Comparison of ENCODE assay signal across 2 cellular contexts in the genomic region with DNA sequence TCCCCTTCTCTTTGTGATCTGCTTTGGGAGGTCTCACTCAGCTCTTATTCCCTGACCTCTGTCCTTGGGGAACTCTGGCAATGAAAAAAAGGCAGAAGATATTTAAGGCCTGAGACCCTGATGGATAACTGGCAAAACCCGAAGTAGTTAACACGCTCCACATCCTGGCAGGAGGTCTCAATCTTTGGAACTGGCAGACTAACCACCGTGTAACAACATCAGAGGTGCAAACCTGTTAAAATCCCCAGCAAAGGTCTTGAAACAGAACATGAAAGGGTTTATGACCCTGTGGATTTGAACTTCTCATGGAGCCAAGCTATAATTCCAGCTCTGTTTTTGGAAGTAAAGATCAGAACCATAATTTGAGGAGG.
TF ChIP-seq lines count a peak whose summit lies in the region.

No MANE protein-coding gene starts in this region.

TF ChIP-seq in A549, 52 proteins besides CTCF, POLR2A, EP300 and RAD21:
- TF ChIP-seq ZFP36 (IDR thresholded peaks at IDR 0.05; ENCODE audit: borderline replicate concordance, partially characterized antibody): no peak
- TF ChIP-seq PHF8 (IDR thresholded peaks at IDR 0.05; ENCODE audit: borderline replicate concordance, low read depth): no peak
- TF ChIP-seq MAX (IDR thresholded peaks at IDR 0.05): no peak
- TF ChIP-seq HOXB13 (CRISPR knock-in tag; IDR thresholded peaks at IDR 0.05; ENCODE audit: low read depth): no peak
- no peak for TF ChIP-seq RNF2 (IDR thresholded peaks at IDR 0.05; ENCODE audit: borderline replicate concordance, low read depth)
- TF ChIP-seq MYC (IDR thresholded peaks at IDR 0.05; ENCODE audit: borderline replicate concordance, low read length): no peak
- no peak for TF ChIP-seq ESRRA (IDR thresholded peaks at IDR 0.05; ENCODE audit: borderline replicate concordance, low read length)
- TF ChIP-seq USF2 (IDR thresholded peaks at IDR 0.05): no peak
- no peak for TF ChIP-seq HDAC2 (IDR thresholded peaks at IDR 0.05)
- TF ChIP-seq HOXB5 (CRISPR knock-in tag; IDR thresholded peaks at IDR 0.05): no peak

TF ChIP-seq in H1, 55 proteins besides CTCF, POLR2A, EP300 and RAD21:
- TF ChIP-seq, protein P1, sequence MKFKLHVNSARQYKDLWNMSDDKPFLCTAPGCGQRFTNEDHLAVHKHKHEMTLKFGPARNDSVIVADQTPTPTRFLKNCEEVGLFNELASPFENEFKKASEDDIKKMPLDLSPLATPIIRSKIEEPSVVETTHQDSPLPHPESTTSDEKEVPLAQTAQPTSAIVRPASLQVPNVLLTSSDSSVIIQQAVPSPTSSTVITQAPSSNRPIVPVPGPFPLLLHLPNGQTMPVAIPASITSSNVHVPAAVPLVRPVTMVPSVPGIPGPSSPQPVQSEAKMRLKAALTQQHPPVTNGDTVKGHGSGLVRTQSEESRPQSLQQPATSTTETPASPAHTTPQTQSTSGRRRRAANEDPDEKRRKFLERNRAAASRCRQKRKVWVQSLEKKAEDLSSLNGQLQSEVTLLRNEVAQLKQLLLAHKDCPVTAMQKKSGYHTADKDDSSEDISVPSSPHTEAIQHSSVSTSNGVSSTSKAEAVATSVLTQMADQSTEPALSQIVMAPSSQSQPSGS (IDR thresholded peaks at IDR 0.05; ENCODE audit: low read length): 0 out of 2 replicates have a peak, but pooled peaks have one; percentile 16
- no peak for TF ChIP-seq CREB1 (IDR thresholded peaks at IDR 0.05)
